In the genomic region with DNA sequence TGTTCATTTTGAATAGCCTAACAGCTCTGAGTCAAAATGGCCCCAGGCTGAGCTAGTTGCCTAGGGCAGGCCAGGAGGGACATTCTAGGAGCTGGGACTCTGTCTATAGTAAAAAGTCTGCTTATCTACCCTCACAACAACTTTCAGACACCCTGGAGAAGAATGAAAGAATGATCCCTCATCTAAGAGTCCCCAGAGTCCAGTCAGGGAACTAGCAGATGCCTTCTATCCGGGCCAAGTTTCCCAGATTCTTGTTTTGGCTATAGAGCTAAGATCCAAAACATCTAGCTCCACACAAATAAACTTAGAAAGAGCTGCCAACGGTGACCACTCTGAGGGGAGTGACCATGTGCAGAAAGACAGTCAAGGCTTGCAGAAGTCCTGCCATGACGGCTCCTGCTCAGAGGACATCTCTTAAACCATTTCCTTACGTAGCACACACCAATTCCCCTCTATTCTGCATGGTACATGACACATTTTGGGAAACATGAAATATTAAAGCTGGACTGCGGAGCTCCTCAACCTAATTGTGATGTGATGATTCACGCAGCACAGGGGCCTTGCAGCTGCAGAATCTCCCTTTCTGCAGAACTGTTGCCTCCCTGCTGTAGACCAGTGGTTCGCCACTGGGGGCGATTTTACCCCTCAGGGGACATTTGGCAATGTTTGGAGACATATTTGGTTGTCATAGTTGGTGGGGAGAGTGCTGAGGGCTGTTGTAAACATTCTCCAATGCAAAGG, we compare ENCODE assay signal across 13 cellular contexts. TPM values are rescaled to one million over a fixed set of nuclear protein-coding genes. Genes with fewer than 3 reads are reported as not detected.
DNase-seq lines count a peak whose midpoint lies in the region; ATAC-seq and TF ChIP-seq lines count a peak whose summit lies in the region.
"Had no signal": no experiment of that assay in that cellular context is flagged by ENCODE, and none has a peak within 500 bp of the region (broad histone marks: within the 10 kb centered on the region; RNA-seq: fewer than 3 reads in every experiment).

No MANE protein-coding gene starts in this region.

- intact Hi-C loops in body of pancreas (cut with DNase I) = no loop called here

- no peaks in the 10 kb centered on the region for H3K36me3 ChIP-seq in body of pancreas (replicated peaks in 1 of 2; ENCODE audit: insufficient read depth in 1 of 2, low read depth in 2 of 2)
- H3K36me3 ChIP-seq in right atrium auricular region = no peaks in the 10 kb centered on the region
- H3K36me3 ChIP-seq in upper lobe of left lung = no peaks in the 10 kb centered on the region

- H3K4me1 ChIP-seq in body of pancreas (no peaks in the 10 kb centered on the region), right atrium auricular region (peaks cover 0 to 7% of the 10 kb centered on the region in 2 donors), upper lobe of left lung (peaks cover 38 to 63% (median 39%) of the 10 kb centered on the region in 4 donors)

- DNase-seq in DMS 273 (lab: John Stamatoyannopoulos, UW; ENCODE audit: unreplicated experiment) (peak; percentile 26), DMS 273 treated with DMSO at 0.1 percent for 48 hours (lab: John Stamatoyannopoulos, UW) (no peak), body of pancreas (peak in 2 of 4 donors; percentile 15 to 49), right atrium auricular region (ENCODE audit: low spot score) (no peak), upper lobe of left lung (no peak), midbrain (lab: John Stamatoyannopoulos, UW) (no peak), NCI-H1694 (lab: John Stamatoyannopoulos, UW) (no peak)
- DNase-seq: 8988T, nucleus accumbens, PC-9 had no signal

- no peak overlapping the region for H3K4me3 ChIP-seq in body of pancreas
- no peak overlapping the region for H3K4me3 ChIP-seq in right atrium auricular region
- no peak overlapping the region for H3K4me3 ChIP-seq in upper lobe of left lung
- H3K4me3 ChIP-seq: PC-9 had no signal

- no peak for TF ChIP-seq CTCF in body of pancreas (IDR thresholded peaks at IDR 0.05)
- TF ChIP-seq CTCF in right atrium auricular region (IDR thresholded peaks at IDR 0.05) = no peak
- TF ChIP-seq CTCF in upper lobe of left lung (IDR thresholded peaks at IDR 0.05) = no peak

- WGBS in body of pancreas, 2 donors = 69 to 78% methylated on average over 7 to 8 of the region's 8 CpGs
- 71 to 73% methylated on average over 8 of the region's 8 CpGs for WGBS in upper lobe of left lung, 2 donors

- TF ChIP-seq POLR2A in body of pancreas (IDR thresholded peaks at IDR 0.05) (no peak), upper lobe of left lung (IDR thresholded peaks at IDR 0.05) (no peak)

- H3K27me3 ChIP-seq in body of pancreas = no peaks in the 10 kb centered on the region
- H3K27me3 ChIP-seq in right atrium auricular region = no peaks in the 10 kb centered on the region
- H3K27me3 ChIP-seq in upper lobe of left lung = no peaks in the 10 kb centered on the region

- H3K27ac ChIP-seq in body of pancreas (no peak overlapping the region), right atrium auricular region (peak overlapping the region; percentile 4 to 20), upper lobe of left lung (peak overlapping the region in 3 of 4 donors; percentile 43 to 66 (median 57))
- H3K27ac ChIP-seq: HL-60, PC-9 had no signal

- ATAC-seq in body of pancreas (peak; percentile 58), upper lobe of left lung (ENCODE audit: low FRiP score in 2 of 2) (peak; percentile 8 to 84), HG02885 (IDR thresholded peaks at IDR 0.05; ENCODE audit: poor library complexity, unreplicated experiment) (no peak)

- H3K9me3 ChIP-seq in body of pancreas = no peaks in the 10 kb centered on the region
- H3K9me3 ChIP-seq in right atrium auricular region = no peaks in the 10 kb centered on the region
- no peaks in the 10 kb centered on the region for H3K9me3 ChIP-seq in upper lobe of left lung

- no peak for TF ChIP-seq EP300 in upper lobe of left lung (IDR thresholded peaks at IDR 0.05)

RNA-seq across cellular contexts. Expression of gene FAM20A, which starts 24.2 kb away (rescaled TPM):
- 1 to 10 TPM in 1 of 2 donors, under 1 TPM in 1; under 0.01 to 1.3 TPM for total RNA-seq in body of pancreas
- 1 to 10 TPM; 2.5 to 4.4 TPM for total RNA-seq in right atrium auricular region
- total RNA-seq in upper lobe of left lung = 100 to 1,000 TPM in 2 of 6 donors, 10 to 100 TPM in 4; 40.3 to 150 (median 59.7) TPM
- total RNA-seq: G401, PC-9 had no signal

Comparison
In these comparisons a context has a peak if more than half of its experiments do, and no peak if none do; other contexts are left out.
1. H3K27ac ChIP-seq: peak in right atrium auricular region (2 of 2) and upper lobe of left lung (3 of 4); none in body of pancreas (0 of 4).
2. RNA of gene FAM20A, which starts 24.2 kb away (total RNA-seq): 40.3 to 150 TPM in upper lobe of left lung; 2.5 to 4.4 TPM in right atrium auricular region and under 0.01 to 1.3 TPM in body of pancreas; every median in the first group is over 4 times any median in the second.